In the genomic region with DNA sequence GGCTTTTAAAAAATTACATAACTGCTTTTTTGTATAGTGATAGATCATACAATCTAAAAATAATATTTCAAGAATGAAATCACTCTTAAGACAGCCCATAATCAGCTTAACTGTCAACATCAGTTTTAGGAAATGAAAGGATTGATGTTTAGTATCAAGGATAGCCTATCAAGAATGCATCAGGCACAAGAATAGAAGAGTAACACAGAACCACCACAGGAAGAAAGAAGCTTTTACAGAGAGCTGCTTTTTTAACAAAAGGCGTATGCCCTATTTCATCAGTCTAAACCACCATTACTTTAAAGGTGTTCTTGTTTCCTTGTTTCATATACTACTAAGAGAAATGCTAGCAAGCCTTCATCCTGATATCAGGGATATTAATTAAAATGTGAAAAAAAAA, we compare ENCODE assay signal across 29 cellular contexts.
DNase-seq lines count a peak whose midpoint lies in the region; ATAC-seq, FAIRE-seq and TF ChIP-seq lines count a peak whose summit lies in the region.
"Had no signal": no experiment of that assay in that cellular context is flagged by ENCODE, and none has a peak within 500 bp of the region (broad histone marks: within the 10 kb centered on the region; RNA-seq: fewer than 3 reads in every experiment).

No MANE protein-coding gene starts in this region.

- H2AFZ ChIP-seq in SK-N-SH (ENCODE audit: low read depth) (no peak overlapping the region), H1 (ENCODE audit: low read length) (no peak overlapping the region)

- no peak for DNase-seq in left ventricle myocardium inferior
- no peak for DNase-seq in right atrium auricular region (ENCODE audit: low spot score)
- DNase-seq in SK-N-SH = no peak
- no peak for DNase-seq in H1 (ENCODE audit: low read depth in 1 of 2, low spot score in 2 of 2)
- no peak for DNase-seq in ureter (ENCODE audit: low spot score)
- DNase-seq in vagina (ENCODE audit: extremely low spot score in 2 of 2) = no peak
- no peak for DNase-seq in cerebellar nuclear complex (lab: John Stamatoyannopoulos, UW)
- DNase-seq: 8988T; Caco-2; CD4-positive, alpha-beta memory T cell; DMS79 treated with DMSO at 0.1 percent for 48 hours; GF-D8; IMR-90; KG1; MG63; NCI-H1105 treated with DMSO at 0.1 percent for 48 hours; NCI-H146; NCI-H1930; NCI-H446; NCI-H524 treated with DMSO at 0.1 percent for 48 hours; NCI-H82; NK-92 treated with Interleukin-12 subunit alpha and Interleukin-12 subunit beta, amount 100 ng/mL, for 24 hours; PC-3 had no signal

- no peak overlapping the region for H3K14ac ChIP-seq in H1 (ENCODE audit: insufficient read length)

- no peak overlapping the region for H3K18ac ChIP-seq in H1 (ENCODE audit: extremely low read depth, low read length)

- no peak overlapping the region for H3K23ac ChIP-seq in H1 (ENCODE audit: insufficient read length)

- H4K5ac ChIP-seq in H1 (ENCODE audit: insufficient read length, low read depth, low read length) = no peak overlapping the region

- no peak for ATAC-seq in HG03442 (IDR thresholded peaks at IDR 0.05; ENCODE audit: unreplicated experiment)
- ATAC-seq: PC-3 had no signal

- H3K23me2 ChIP-seq in H1 (ENCODE audit: low read depth, low read length) = no peaks in the 10 kb centered on the region

- H4K91ac ChIP-seq in H1 (replicated peaks; ENCODE audit: insufficient read length, low read length) = no peak overlapping the region

- peaks cover 13% of the 10 kb centered on the region for H3F3A ChIP-seq in SK-N-SH (replicated peaks; ENCODE audit: insufficient read depth)

- H2BK12ac ChIP-seq in H1 (ENCODE audit: low read depth, low read length) = no peak overlapping the region

- H3K4me1 ChIP-seq in left ventricle myocardium inferior (peaks cover 68% of the 10 kb centered on the region), right atrium auricular region (peaks cover 0 to 58% of the 10 kb centered on the region in 2 donors), SK-N-SH (ENCODE audit: control insufficient read depth in 1 of 2, insufficient read depth in 2 of 2, low read depth in 1 of 2, low read length in 1 of 2) (peaks cover 4 to 7% of the 10 kb centered on the region in 2 experiments; a peak in 3 of 4 replicates), H1 (replicated peaks in 1 of 4; ENCODE audit: control insufficient read depth in 3 of 4, insufficient read depth in 4 of 4, low read length in 3 of 4) (peaks cover 0 to 7% (median 3%) of the 10 kb centered on the region in 4 experiments; a peak in 5 of 7 replicates), vagina (peaks cover 8% of the 10 kb centered on the region)
- H3K4me1 ChIP-seq: SJSA1 had no signal

- TF ChIP-seq POLR2A in H1 (IDR thresholded peaks at IDR 0.05; ENCODE audit: control extremely low read depth in 1 of 2, low read depth in 2 of 2, low read length in 2 of 2) (no peak), vagina (IDR thresholded peaks at IDR 0.05) (no peak)

- no peak for TF ChIP-seq CTCF in left ventricle myocardium inferior (IDR thresholded peaks at IDR 0.05; ENCODE audit: borderline replicate concordance)
- TF ChIP-seq CTCF in right atrium auricular region (IDR thresholded peaks at IDR 0.05) = no peak
- no peak for TF ChIP-seq CTCF in SK-N-SH (IDR thresholded peaks at IDR 0.05)
- TF ChIP-seq CTCF in H1 (IDR thresholded peaks at IDR 0.05; ENCODE audit: control extremely low read depth in 1 of 3, insufficient read depth in 1 of 3, low read depth in 1 of 3, low read length in 3 of 3) = no peak
- TF ChIP-seq CTCF in vagina (IDR thresholded peaks at IDR 0.05) = no peak

- intact Hi-C loops in left ventricle myocardium inferior (cut with micrococcal nuclease) (loop anchor here (10.0 kb wide), 1 partner anchor 55 kb away; no protein-coding TSS in a partner anchor), vagina (cut with DNase I) (no loop called here)

- H3K4me3 ChIP-seq in left ventricle myocardium inferior = no peak overlapping the region
- H3K4me3 ChIP-seq in right atrium auricular region = no peak overlapping the region
- H3K4me3 ChIP-seq in SK-N-SH (ENCODE audit: low read depth in 2 of 2, low read length in 1 of 2) = no peak overlapping the region
- H3K4me3 ChIP-seq in H1 (ENCODE audit: extremely low read depth in 1 of 4, insufficient read depth in 2 of 4, low read depth in 3 of 4, low read length in 4 of 4) = peak overlapping the region in 1 of 4 experiments; percentile 27; a peak in 1 of 8 replicates
- no peak overlapping the region for H3K4me3 ChIP-seq in vagina
- H3K4me3 ChIP-seq: BLaER1, MG63, SJSA1 had no signal

- H3K4me2 ChIP-seq in SK-N-SH = no peak overlapping the region
- H3K4me2 ChIP-seq in H1 (ENCODE audit: insufficient read depth in 1 of 2, low read depth in 2 of 2, low read length in 2 of 2) = 0 out of 4 replicates have a peak overlapping the region, but pooled peaks of 1 of the 2 experiments have one; percentile 1
- H3K4me2 ChIP-seq: BLaER1 had no signal

- H3K4ac ChIP-seq in H1 (replicated peaks; ENCODE audit: insufficient read length, low read depth, low read length) = no peak overlapping the region

- no peak overlapping the region for H2BK20ac ChIP-seq in H1 (ENCODE audit: low read length)

- no peaks in the 10 kb centered on the region for H3K27me3 ChIP-seq in left ventricle myocardium inferior (ENCODE audit: low read depth)
- H3K27me3 ChIP-seq in right atrium auricular region = no peaks in the 10 kb centered on the region
- no peaks in the 10 kb centered on the region for H3K27me3 ChIP-seq in SK-N-SH (ENCODE audit: insufficient read depth)
- no peaks in the 10 kb centered on the region for H3K27me3 ChIP-seq in H1 (replicated peaks in 1 of 4; ENCODE audit: control insufficient read depth in 3 of 4, extremely low read depth in 1 of 4, insufficient read depth in 3 of 4, low read length in 3 of 4)
- no peaks in the 10 kb centered on the region for H3K27me3 ChIP-seq in vagina
- H3K27me3 ChIP-seq: BLaER1, MG63, SJSA1 had no signal

- H3K79me2 ChIP-seq in SK-N-SH (ENCODE audit: insufficient read depth) = peaks cover 90% of the 10 kb centered on the region
- peaks cover 0 to 39% of the 10 kb centered on the region in 2 experiments; a peak in 3 of 4 replicates for H3K79me2 ChIP-seq in H1 (ENCODE audit: control insufficient read depth in 1 of 2, insufficient read depth in 2 of 2, low read length in 2 of 2)

- TF ChIP-seq EP300 in SK-N-SH (IDR thresholded peaks at IDR 0.05; ENCODE audit: borderline replicate concordance in 1 of 2, low read depth in 1 of 2, low read length in 1 of 2) (no peak), H1 (IDR thresholded peaks at IDR 0.05; ENCODE audit: borderline replicate concordance in 1 of 2, low read depth in 2 of 2, low read length in 2 of 2) (no peak)

- no peak for FAIRE-seq in H1 (lab: Jason Lieb, UNC)
- FAIRE-seq: GM12891, GM19239, H54 had no signal

- H2BK120ac ChIP-seq in H1 (replicated peaks; ENCODE audit: low read depth, low read length) = no peak overlapping the region

- WGBS in SK-N-SH (ENCODE audit: low lambda C conversion rate) = 100% methylated on average over 1 of the region's 1 CpG
- 54% methylated on average over 1 of the region's 1 CpG; no CpG with 5 or more reads in 1 of the 2 experiments for WGBS in H1 (ENCODE audit: extremely low coverage in 1 of 2, insufficient coverage in 1 of 2, insufficient read length in 1 of 2, insufficient replicate concordance in 2 of 2, low coverage in 1 of 2, low lambda C conversion rate in 2 of 2, missing lambda C conversion rate in 1 of 2), 2 experiments

- H3K9ac ChIP-seq in SK-N-SH (no peak overlapping the region), H1 (replicated peaks in 1 of 4; ENCODE audit: extremely low read depth in 1 of 4, low read depth in 3 of 4, low read length in 3 of 4) (no peak overlapping the region)
- H3K9ac ChIP-seq: BLaER1 had no signal

- TF ChIP-seq RAD21 in SK-N-SH (IDR thresholded peaks at IDR 0.05; ENCODE audit: low read length) = no peak
- no peak for TF ChIP-seq RAD21 in H1 (IDR thresholded peaks at IDR 0.05 in 1 of 2, conservative IDR thresholded peaks at IDR 0.05 in 1 of 2; ENCODE audit: low read depth in 2 of 2, low read length in 2 of 2)

- CTCF ChIA-PET in SK-N-SH (lab: Yijun Ruan, JAX) = interaction anchor here (1.1 to 2.3 kb wide), 6 partner anchors 10 to 69 kb away, joined by 3 to 6 read pairs (median 4); no protein-coding TSS in a partner anchor
- CTCF ChIA-PET in H1 (lab: Charles Lee; ENCODE audit: partially characterized antibody) = interaction anchor here (0.7 to 2.8 kb wide), 4 partner anchors 55 to 322 kb away, joined by 3 to 9 read pairs (median 3); no protein-coding TSS in a partner anchor

- no peak overlapping the region for H2BK5ac ChIP-seq in H1 (ENCODE audit: low read depth, low read length)

- H3K36me3 ChIP-seq in left ventricle myocardium inferior = peaks cover 13% of the 10 kb centered on the region
- H3K36me3 ChIP-seq in right atrium auricular region = no peaks in the 10 kb centered on the region
- peaks cover 4 to 15% of the 10 kb centered on the region in 2 experiments for H3K36me3 ChIP-seq in SK-N-SH (replicated peaks in 1 of 2; ENCODE audit: control insufficient read depth in 1 of 2, insufficient read depth in 2 of 2, low read length in 1 of 2)
- no peaks in the 10 kb centered on the region for H3K36me3 ChIP-seq in H1 (ENCODE audit: control insufficient read depth in 2 of 4, insufficient read depth in 4 of 4, low read length in 3 of 4)
- H3K36me3 ChIP-seq in vagina = no peaks in the 10 kb centered on the region

- no peak overlapping the region for H4K8ac ChIP-seq in H1 (ENCODE audit: extremely low read depth, insufficient read depth, low read length)

- no peaks in the 10 kb centered on the region for H3K9me2 ChIP-seq in SK-N-SH

- peaks cover 5% of the 10 kb centered on the region; the same call in 1 of the 2 replicates for H3K79me1 ChIP-seq in H1 (ENCODE audit: low read depth, low read length)

- H4K20me1 ChIP-seq in SK-N-SH (ENCODE audit: insufficient read depth) (peaks cover 36% of the 10 kb centered on the region), H1 (replicated peaks in 1 of 2; ENCODE audit: control insufficient read depth in 1 of 2, insufficient read depth in 2 of 2, low read length in 2 of 2) (peaks cover 0 to 3% of the 10 kb centered on the region in 2 experiments)

- no peak overlapping the region for H2BK15ac ChIP-seq in H1 (ENCODE audit: low read length)

- H3K9me3 ChIP-seq in left ventricle myocardium inferior (replicated peaks) (no peaks in the 10 kb centered on the region), right atrium auricular region (no peaks in the 10 kb centered on the region), SK-N-SH (no peaks in the 10 kb centered on the region), H1 (ENCODE audit: insufficient read depth in 2 of 2, low read depth in 1 of 2, low read length in 1 of 2) (no peaks in the 10 kb centered on the region), vagina (no peaks in the 10 kb centered on the region)
- H3K9me3 ChIP-seq: BLaER1, Caco-2, MG63, SJSA1 had no signal

- peak overlapping the region; percentile 20 for H3K27ac ChIP-seq in left ventricle myocardium inferior (replicated peaks)
- peak overlapping the region in 1 of 2 donors; percentile 57 for H3K27ac ChIP-seq in right atrium auricular region
- peak overlapping the region in 1 of 2 experiments; percentile 9; a peak in 1 of 4 replicates for H3K27ac ChIP-seq in SK-N-SH (ENCODE audit: low read depth in 2 of 2, low read length in 1 of 2)
- H3K27ac ChIP-seq in H1 (ENCODE audit: low read depth, low read length) = no peak overlapping the region
- H3K27ac ChIP-seq in vagina = no peak overlapping the region
- H3K27ac ChIP-seq: BLaER1, SJSA1 had no signal

- POLR2A ChIA-PET in SK-N-SH (lab: Yijun Ruan, JAX) (interaction anchor here (0.6 kb wide), 1 partner anchor 7 kb away, joined by 3 read pairs; no protein-coding TSS in a partner anchor), H1 (lab: Charles Lee; ENCODE audit: partially characterized antibody) (interaction anchor here (0.9 kb wide), 1 partner anchor 105 kb away, joined by 3 read pairs; no protein-coding TSS in a partner anchor)

- no peak overlapping the region for H2AK5ac ChIP-seq in H1 (ENCODE audit: low read depth, low read length)

- H3K56ac ChIP-seq in H1 (replicated peaks; ENCODE audit: insufficient read length, low read depth, low read length) = no peak overlapping the region
